ENCODE assay signal across 25 cellular contexts in genomic region chr1:93683234-93683633, GRCh38.
"Had no signal": no experiment of that assay in that cellular context is flagged by ENCODE, and none has a peak within 500 bp of the region (broad histone marks: within the 10 kb centered on the region; RNA-seq: fewer than 3 reads in every experiment).

No MANE protein-coding gene starts in this region.

- H3K4me3 Mint-ChIP-seq: activated CD4-positive, alpha-beta memory T cell treated with anti-CD3 and anti-CD28 coated beads, Interleukin-2, amount 10 ng/mL, durations not matched to agents 7 days and 5 days; activated CD4-positive, alpha-beta T cell treated with anti-CD3 and anti-CD28 coated beads, Interleukin-2, amount 10 ng/mL, durations not matched to agents 24 days and 14 days; activated CD8-positive, alpha-beta memory T cell treated with anti-CD3 and anti-CD28 coated beads, Interleukin-2, amount 10 ng/mL, durations not matched to agents 7 days and 5 days; central memory CD8-positive, alpha-beta T cell had no signal

- H3K4me3 ChIP-seq: gastroesophageal sphincter, psoas muscle, right atrium auricular region, thoracic aorta, upper lobe of left lung had no signal

- H3K36me3 ChIP-seq: gastroesophageal sphincter, right atrium auricular region, thoracic aorta, upper lobe of left lung had no signal

- FAIRE-seq: colon, islet of Langerhans had no signal

- H3K27ac Mint-ChIP-seq: activated CD4-positive, alpha-beta memory T cell treated with anti-CD3 and anti-CD28 coated beads, Interleukin-2, amount 10 ng/mL, durations not matched to agents 7 days and 5 days; activated CD4-positive, alpha-beta T cell treated with anti-CD3 and anti-CD28 coated beads, Interleukin-2, amount 10 ng/mL, durations not matched to agents 24 days and 14 days; activated CD8-positive, alpha-beta memory T cell treated with anti-CD3 and anti-CD28 coated beads, Interleukin-2, amount 10 ng/mL, durations not matched to agents 7 days and 5 days; activated naive CD4-positive, alpha-beta T cell treated with anti-CD3 and anti-CD28 coated beads, Interleukin-2, amount 50 U/mL, for 72 hours had no signal

- H3K27ac ChIP-seq: psoas muscle, right atrium auricular region, thoracic aorta, VCaP had no signal

- H3K9me3 Mint-ChIP-seq: activated CD4-positive, alpha-beta memory T cell treated with anti-CD3 and anti-CD28 coated beads, Interleukin-2, amount 10 ng/mL, durations not matched to agents 7 days and 5 days; activated CD4-positive, alpha-beta T cell treated with anti-CD3 and anti-CD28 coated beads, Interleukin-2, amount 10 ng/mL, durations not matched to agents 24 days and 14 days; activated naive CD4-positive, alpha-beta T cell treated with anti-CD3 and anti-CD28 coated beads, Interleukin-2, amount 50 U/mL, for 72 hours; central memory CD8-positive, alpha-beta T cell had no signal

- DNase-seq: activated CD4-positive, alpha-beta memory T cell treated with anti-CD3 and anti-CD28 coated beads, Interleukin-2, amount 10 ng/mL, durations not matched to agents 7 days and 5 days; activated CD4-positive, alpha-beta T cell treated with anti-CD3 and anti-CD28 coated beads, Interleukin-2, amount 10 ng/mL, durations not matched to agents 24 days and 14 days; activated CD8-positive, alpha-beta memory T cell treated with anti-CD3 and anti-CD28 coated beads, Interleukin-2, amount 10 ng/mL, durations not matched to agents 7 days and 5 days; activated gamma-delta T cell treated with Interleukin-2 at 50 U/mL for 16 hours; activated T-cell treated with anti-CD3 and anti-CD28 coated beads for 4 hours; aorta; effector memory CD4-positive, alpha-beta T cell; head of caudate nucleus; hypothalamus; left ventricle myocardium superior; mammary epithelial cell; psoas muscle; stimulated activated CD4-positive, alpha-beta T cell treated with anti-CD3 and anti-CD28 coated beads, Interleukin-4, amount 100 ng/mL, for 24 hours; stimulated activated naive CD4-positive, alpha-beta T cell treated with Interleukin-2 at 50 U/mL for 16 hours; upper lobe of left lung had no signal

- H3K27me3 ChIP-seq: gastroesophageal sphincter, right atrium auricular region, upper lobe of left lung had no signal

- H3K36me3 Mint-ChIP-seq: activated CD8-positive, alpha-beta memory T cell treated with anti-CD3 and anti-CD28 coated beads, Interleukin-2, amount 10 ng/mL, durations not matched to agents 7 days and 5 days had no signal

- ATAC-seq: activated CD4-positive, CD25-positive, alpha-beta regulatory T cell treated with anti-CD3 and anti-CD28 coated beads, Interleukin-2, amount 50 U/mL, for 24 hours; activated CD8-positive, alpha-beta memory T cell treated with anti-CD3 and anti-CD28 coated beads, Interleukin-2, amount 10 ng/mL, durations not matched to agents 7 days and 5 days; activated naive CD4-positive, alpha-beta T cell treated with anti-CD3 and anti-CD28 coated beads, Interleukin-2, amount 50 U/mL, for 72 hours; esophagus mucosa; gastroesophageal sphincter; left ventricle myocardium superior; psoas muscle had no signal

- H3K9me3 ChIP-seq: gastroesophageal sphincter, psoas muscle, right atrium auricular region, thoracic aorta, upper lobe of left lung had no signal
